ENCODE assay signal across 8 cellular contexts in the genomic region with DNA sequence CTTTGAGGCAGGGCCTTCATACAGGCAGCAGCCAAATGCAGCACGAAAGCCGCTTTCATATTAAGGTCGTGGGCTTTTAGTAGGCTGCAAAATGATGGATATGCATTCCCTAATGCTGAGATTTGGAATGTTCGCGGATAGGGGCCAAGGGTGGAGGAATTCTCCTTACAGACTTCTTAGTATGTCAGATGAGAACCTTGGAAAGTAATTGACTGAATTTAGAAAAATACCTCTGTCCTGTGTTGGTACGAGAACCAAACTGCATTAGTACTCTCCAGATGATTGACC. TPM values are rescaled to one million over a fixed set of nuclear protein-coding genes. Genes with fewer than 3 reads are reported as not detected.
A peak's percentile ranks its signal among the peaks of the same experiment; 100 is the strongest.
DNase-seq lines count a peak whose midpoint lies in the region; ATAC-seq and TF ChIP-seq lines count a peak whose summit lies in the region.

No MANE protein-coding gene starts in this region.

- no peaks in the 10 kb centered on the region; the same call in 1 of the 2 replicates for H3K36me3 ChIP-seq in HUES48 (ENCODE audit: control insufficient read depth, insufficient read depth, low read length)
- H3K36me3 ChIP-seq in mammary epithelial cell (ENCODE audit: insufficient read depth, low read length): no peaks in the 10 kb centered on the region

- H3K79me2 ChIP-seq in mammary epithelial cell (ENCODE audit: insufficient read depth, low read length): peaks cover 80% of the 10 kb centered on the region

- H3K4me3 Mint-ChIP-seq in mesothelial cell of epicardium: peak overlapping the region; percentile 81

- intact Hi-C loops in mammary epithelial cell (cut with micrococcal nuclease): no loop called here

- peaks cover 7% of the 10 kb centered on the region for H4K20me1 ChIP-seq in mammary epithelial cell (ENCODE audit: insufficient read depth, low read length)

- peaks cover 56% of the 10 kb centered on the region for H3K4me1 Mint-ChIP-seq in mesothelial cell of epicardium

- H3K27me3 ChIP-seq in HUES48 (ENCODE audit: control insufficient read depth, insufficient read depth, low read length) (no peaks in the 10 kb centered on the region), mammary epithelial cell (ENCODE audit: insufficient read depth, low read length) (no peaks in the 10 kb centered on the region)

- no peak for DNase-seq in mammary epithelial cell
- DNase-seq in mesothelial cell of epicardium (ENCODE audit: low spot score in 2 of 2, unreplicated experiment in 2 of 2): no peak
- no peak for DNase-seq in omental fat pad (ENCODE audit: low spot score)
- no peak for DNase-seq in stimulated activated CD4-positive, alpha-beta T cell treated with anti-CD3 and anti-CD28 coated beads, Interleukin-2, amount 100 ng/mL, for 48 hours
- no peak for DNase-seq in NCI-H1694 (lab: John Stamatoyannopoulos, UW)

- H3K9me3 ChIP-seq in HUES48 (ENCODE audit: control insufficient read depth, insufficient read depth, low read length): no peaks in the 10 kb centered on the region
- no peaks in the 10 kb centered on the region for H3K9me3 ChIP-seq in mammary epithelial cell (replicated peaks; ENCODE audit: insufficient read depth, low read length)

- no peak overlapping the region for H2AFZ ChIP-seq in mammary epithelial cell (ENCODE audit: low read depth, low read length)

- in situ Hi-C loops in mammary epithelial cell (cut with MboI; ENCODE audit: low sequenced_read_pairs in 2 of 2): loop anchor here (10.0 to 25.0 kb wide), 3 partner anchors 278 to 1078 kb away; a partner anchor contains a TSS

- no peaks in the 10 kb centered on the region for H3K9me3 Mint-ChIP-seq in mesothelial cell of epicardium

- H3K27ac ChIP-seq in 22Rv1 (peak overlapping the region; percentile 81), HUES48 (ENCODE audit: low read depth, low read length) (peak overlapping the region; percentile 85), mammary epithelial cell (ENCODE audit: insufficient read depth, low read depth, low read length) (peak overlapping the region; percentile 56)

- H3K27me3 Mint-ChIP-seq in mesothelial cell of epicardium (ENCODE audit: low read depth): no peaks in the 10 kb centered on the region

- BruUV-seq in mammary epithelial cell (replicated peaks; lab: Mats Ljungman, UMichigan): no TSS peak

- ATAC-seq in GM18870 (IDR thresholded peaks at IDR 0.05; ENCODE audit: unreplicated experiment) (no peak), omental fat pad (ENCODE audit: low FRiP score) (no peak)

- WGBS in mammary epithelial cell (ENCODE audit: low coverage, missing lambda C conversion rate): 2% methylated on average over 6 of the region's 6 CpGs

- TF ChIP-seq CTCF in 22Rv1 (IDR thresholded peaks at IDR 0.05): no peak
- no peak for TF ChIP-seq CTCF in mammary epithelial cell (conservative IDR thresholded peaks at IDR 0.05 in 1 of 2, IDR thresholded peaks at IDR 0.05 in 1 of 2; ENCODE audit: extremely low read depth in 1 of 2, insufficient read depth in 1 of 2, low read depth in 1 of 2, low read length in 2 of 2)
- TF ChIP-seq CTCF in mesothelial cell of epicardium (IDR thresholded peaks at IDR 0.05; ENCODE audit: unreplicated experiment): no peak
- TF ChIP-seq CTCF in omental fat pad (IDR thresholded peaks at IDR 0.05): no peak

- H3K4me3 ChIP-seq in HUES48 (ENCODE audit: low read depth, low read length): peak overlapping the region; percentile 88
- H3K4me3 ChIP-seq in mammary epithelial cell (replicated peaks in 1 of 3; ENCODE audit: insufficient read depth in 1 of 3, low read depth in 2 of 3, low read length in 3 of 3): peak overlapping the region; percentile 60 to 94 (median 79)

- peaks cover 8% of the 10 kb centered on the region for H3K36me3 Mint-ChIP-seq in mesothelial cell of epicardium

- dilution Hi-C loops in mammary epithelial cell (cut with HindIII; ENCODE audit: low sequenced_read_pairs): loop anchor here (5.0 to 10.0 kb wide), 2 partner anchors 83 to 550 kb away; no protein-coding TSS in a partner anchor

- peak overlapping the region; percentile 95 for H3K27ac Mint-ChIP-seq in mesothelial cell of epicardium

- CTCF ChIA-PET in mammary epithelial cell (lab: Charles Lee; ENCODE audit: low non-redundant PET): no interaction called here

- H3K9ac ChIP-seq in HUES48 (ENCODE audit: low read depth, low read length) (0 out of 2 replicates have a peak overlapping the region, but pooled peaks have one; percentile 67), mammary epithelial cell (ENCODE audit: insufficient read depth, low read length) (peak overlapping the region; percentile 84)

- peaks cover 27% of the 10 kb centered on the region for H3K4me1 ChIP-seq in HUES48 (ENCODE audit: control insufficient read depth, insufficient read depth, low read length)
- peaks cover 24% of the 10 kb centered on the region for H3K4me1 ChIP-seq in mammary epithelial cell (ENCODE audit: insufficient read depth, low read length)

- H3K4me2 ChIP-seq in mammary epithelial cell (ENCODE audit: insufficient read depth, low read depth, low read length): peak overlapping the region; percentile 84

RNA-seq across cellular contexts. Expression of a gene that starts 1.1 kb away (rescaled TPM):
- total RNA-seq in mammary epithelial cell (10 to 100 TPM; 22.0 to 34.7 TPM), mesothelial cell of epicardium (50.7 to 53.6 TPM (median 52.7 TPM) in 3 replicates), omental fat pad (10 to 100 TPM; 34.8 to 41.0 (median 37.8) TPM)
- polyA plus RNA-seq in mammary epithelial cell: 44.8 TPM
- polyA minus RNA-seq in mammary epithelial cell: 63.1 TPM
